10 cellular contexts compared by ENCODE assay signal in genomic region chrX:25021132-25021498, GRCh38. TPM values are rescaled to one million over a fixed set of nuclear protein-coding genes. Genes with fewer than 3 reads are reported as not detected.
DNase-seq lines count a peak whose midpoint lies in the region; ATAC-seq and TF ChIP-seq lines count a peak whose summit lies in the region.
"Had no signal": no experiment of that assay in that cellular context is flagged by ENCODE, and none has a peak within 500 bp of the region (broad histone marks: within the 10 kb centered on the region; RNA-seq: fewer than 3 reads in every experiment).

No MANE protein-coding gene starts in this region.

- DNase-seq in NCI-H82 (lab: John Stamatoyannopoulos, UW) (peak; percentile 55), NCI-H82 treated with DMSO at 0.1 percent for 48 hours (lab: John Stamatoyannopoulos, UW; ENCODE audit: unreplicated experiment) (no peak), osteoblast (ENCODE audit: insufficient read length, low spot score, missing footprints) (no peak), LoVo (ENCODE audit: low spot score) (no peak)
- DNase-seq in activated naive CD8-positive, alpha-beta T cell treated with anti-CD3 and anti-CD28 coated beads for 36 hours = no peak
- no peak for DNase-seq in activated CD4-positive, CD25-positive, alpha-beta regulatory T cell treated with anti-CD3 and anti-CD28 coated beads, Interleukin-2, amount 50 U/mL, for 72 hours

- peak overlapping the region; percentile 16 for H3K4me3 ChIP-seq in osteoblast (ENCODE audit: insufficient read depth, low read length)

- ATAC-seq in HG03354 (IDR thresholded peaks at IDR 0.05; ENCODE audit: poor library complexity, severe bottlenecking, unreplicated experiment) (peak; percentile 25), GM19397 (IDR thresholded peaks at IDR 0.05; ENCODE audit: unreplicated experiment) (no peak)

- H3K4me2 ChIP-seq in osteoblast (ENCODE audit: insufficient read depth, low read length) = peak overlapping the region; percentile 45

- H2AFZ ChIP-seq in osteoblast (ENCODE audit: low read length) = no peak overlapping the region

- peaks cover 2% of the 10 kb centered on the region for H3K36me3 Mint-ChIP-seq in activated naive CD8-positive, alpha-beta T cell treated with anti-CD3 and anti-CD28 coated beads for 36 hours

- peak overlapping the region; percentile 34 for H3K4me3 Mint-ChIP-seq in activated naive CD8-positive, alpha-beta T cell treated with anti-CD3 and anti-CD28 coated beads for 36 hours

- peaks cover 83% of the 10 kb centered on the region for H3K27me3 ChIP-seq in osteoblast (ENCODE audit: insufficient read depth, low read length)

- no peaks in the 10 kb centered on the region for H3K36me3 ChIP-seq in osteoblast (ENCODE audit: insufficient read depth, low read length)

- H3K27me3 Mint-ChIP-seq in activated naive CD8-positive, alpha-beta T cell treated with anti-CD3 and anti-CD28 coated beads for 36 hours = peaks cover 88% of the 10 kb centered on the region

- TF ChIP-seq CTCF in osteoblast (IDR thresholded peaks at IDR 0.05; ENCODE audit: extremely low read depth, low read depth, low read length) = no peak

- no peaks in the 10 kb centered on the region for H3K9me3 ChIP-seq in osteoblast (ENCODE audit: low read depth, low read length)

- H3K4me1 ChIP-seq in osteoblast (ENCODE audit: insufficient read depth, low read length) = no peaks in the 10 kb centered on the region

- H3K27ac ChIP-seq in osteoblast (ENCODE audit: low read depth, low read length) = no peak overlapping the region

- H4K20me1 ChIP-seq in osteoblast (ENCODE audit: insufficient read depth, low read length) = no peaks in the 10 kb centered on the region

- no peaks in the 10 kb centered on the region for H3K9me3 Mint-ChIP-seq in activated naive CD8-positive, alpha-beta T cell treated with anti-CD3 and anti-CD28 coated beads for 36 hours

- H3K27ac Mint-ChIP-seq in activated naive CD8-positive, alpha-beta T cell treated with anti-CD3 and anti-CD28 coated beads for 36 hours = no peak overlapping the region

- no peaks in the 10 kb centered on the region for H3K79me2 ChIP-seq in osteoblast (ENCODE audit: insufficient read depth, low read length)

- peaks cover 15% of the 10 kb centered on the region for H3K4me1 Mint-ChIP-seq in activated naive CD8-positive, alpha-beta T cell treated with anti-CD3 and anti-CD28 coated beads for 36 hours

RNA-seq across cellular contexts. Expression of gene ARX, which starts 5.3 kb away (rescaled TPM):
- total RNA-seq in activated naive CD8-positive, alpha-beta T cell treated with anti-CD3 and anti-CD28 coated beads for 36 hours = not detected
- total RNA-seq in osteoblast = not detected in 2 replicates
- total RNA-seq: dermis microvascular lymphatic vessel endothelial cell, omental fat pad had no signal
